ENCODE assay signal across 9 cellular contexts in the genomic region with DNA sequence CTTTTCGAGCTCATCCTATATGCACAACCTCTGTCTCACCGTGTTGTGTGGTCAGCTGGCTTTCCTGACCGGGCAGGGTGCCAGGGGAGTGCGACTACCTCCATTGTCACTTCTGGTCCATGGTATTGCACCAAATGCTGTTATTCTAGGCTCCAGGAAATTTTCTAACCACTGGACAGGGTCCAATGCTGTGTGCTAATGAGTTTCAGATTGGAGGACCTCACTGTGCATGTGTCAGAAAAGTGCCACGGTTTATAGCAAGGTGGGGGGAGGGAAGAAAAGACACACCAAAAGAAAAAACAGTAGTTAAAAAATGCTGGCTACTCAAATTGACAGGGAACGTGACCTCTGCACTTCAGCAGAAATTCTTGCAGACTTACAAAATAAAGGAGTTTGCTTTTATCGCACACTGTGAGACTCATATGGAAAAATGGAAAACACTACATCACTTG.
DNase-seq lines count a peak whose midpoint lies in the region; ATAC-seq and TF ChIP-seq lines count a peak whose summit lies in the region.
"Had no signal": no experiment of that assay in that cellular context is flagged by ENCODE, and none has a peak within 500 bp of the region (broad histone marks: within the 10 kb centered on the region; RNA-seq: fewer than 3 reads in every experiment).

No MANE protein-coding gene starts in this region.

- H3K9me3 ChIP-seq in breast epithelium (no peaks in the 10 kb centered on the region), mucosa of descending colon (no peaks in the 10 kb centered on the region)

- TF ChIP-seq POLR2A in breast epithelium (IDR thresholded peaks at IDR 0.05): no peak
- TF ChIP-seq POLR2A in erythroblast (IDR thresholded peaks at IDR 0.05; ENCODE audit: low read length): no peak

- peak overlapping the region; percentile 33 to 62 for H3K27ac ChIP-seq in breast epithelium

- H3K4me1 ChIP-seq in breast epithelium (peaks cover 0 to 28% of the 10 kb centered on the region in 2 donors), mucosa of descending colon (ENCODE audit: low read depth) (peaks cover 30% of the 10 kb centered on the region)

- no peaks in the 10 kb centered on the region for H3K36me3 ChIP-seq in breast epithelium
- H3K36me3 ChIP-seq in mucosa of descending colon (ENCODE audit: low read depth): no peaks in the 10 kb centered on the region

- in situ Hi-C loops in GM13976 (cut with MboI; ENCODE audit: low sequenced_read_pairs, unreplicated experiment): no loop called here

- TF ChIP-seq CTCF in breast epithelium (IDR thresholded peaks at IDR 0.05): no peak
- no peak for TF ChIP-seq CTCF in mucosa of descending colon (IDR thresholded peaks at IDR 0.05)
- no peak for TF ChIP-seq CTCF in GM13976 (IDR thresholded peaks at IDR 0.05; ENCODE audit: borderline replicate concordance, control extremely low read depth, extremely low read depth, insufficient read depth, missing control alignments)

- ATAC-seq in mucosa of descending colon (peak; percentile 55), HG02970 (IDR thresholded peaks at IDR 0.05; ENCODE audit: low FRiP score, unreplicated experiment) (no peak)
- ATAC-seq: K562 had no signal

- intact Hi-C loops in breast epithelium (cut with DNase I; ENCODE audit: low total_unique reads): no loop called here
- intact Hi-C loops in mucosa of descending colon (cut with DNase I, micrococcal nuclease): no loop called here

- H3K27me3 ChIP-seq in breast epithelium: no peaks in the 10 kb centered on the region

- peak; percentile 44 for DNase-seq in AG20443 (ENCODE audit: low spot score)
- peak; percentile 11 for DNase-seq in NCI-H1105 (lab: John Stamatoyannopoulos, UW)
- DNase-seq in breast epithelium (ENCODE audit: low spot score in 2 of 2): no peak
- DNase-seq in mucosa of descending colon: peak; percentile 58 to 76 (median 68)
- no peak for DNase-seq in middle frontal gyrus (ENCODE audit: extremely low spot score, low spot score)
- DNase-seq in GM13976 (ENCODE audit: low spot score): no peak
- no peak for DNase-seq in erythroblast (lab: John Stamatoyannopoulos, UW)

- H3K4me3 ChIP-seq in breast epithelium (no peak overlapping the region), mucosa of descending colon (no peak overlapping the region)
- H3K4me3 ChIP-seq: K562 had no signal

Comparison
In these comparisons a context has a peak if more than half of its experiments do, and no peak if none do; other contexts are left out.
1. DNase-seq: peak in AG20443 (single experiment), NCI-H1105 (single experiment) and mucosa of descending colon (3 of 3); none in breast epithelium (0 of 2), middle frontal gyrus (single experiment), GM13976 (single experiment) and erythroblast (0 of 2).